In genomic region chr3:112339609-112340008, GRCh38 we compare ENCODE assay signal across 1 cellular context.
TF ChIP-seq lines count a peak whose summit lies in the region.

No MANE protein-coding gene starts in this region.

TF ChIP-seq in GM12878, 131 proteins besides CTCF, POLR2A, EP300 and RAD21:
- TF ChIP-seq BRCA1 (IDR thresholded peaks at IDR 0.05; ENCODE audit: low read depth, low read length) (no peak), IKZF2 (IDR thresholded peaks at IDR 0.05) (no peak), BCL3 (IDR thresholded peaks at IDR 0.05; ENCODE audit: borderline replicate concordance, insufficient read depth, low read depth, low read length, poor library complexity, severe bottlenecking) (peak; percentile 57), CBX3 (IDR thresholded peaks at IDR 0.05; ENCODE audit: borderline replicate concordance, low read depth) (no peak), MLLT1 (IDR thresholded peaks at IDR 0.05) (peak; percentile 36; the same call in 1 of the 2 replicates)
TF ChIP-seq in GM12878: peak in this region for 2.
